Comparison of ENCODE assay signal across 25 cellular contexts in genomic region chr4:78683352-78683751, GRCh38.
"Had no signal": no experiment of that assay in that cellular context is flagged by ENCODE, and none has a peak within 500 bp of the region (broad histone marks: within the 10 kb centered on the region; RNA-seq: fewer than 3 reads in every experiment).

No MANE protein-coding gene starts in this region.

- H3K36me3 ChIP-seq: ascending aorta, cardiac muscle cell had no signal

- H3K27ac ChIP-seq: ascending aorta, cardiac muscle cell had no signal

- H3K36me3 Mint-ChIP-seq: activated naive CD4-positive, alpha-beta T cell treated with anti-CD3 and anti-CD28 coated beads, Interleukin-2, amount 50 U/mL, for 24 hours; activated naive CD8-positive, alpha-beta T cell treated with anti-CD3 and anti-CD28 coated beads, Interleukin-2, amount 10 ng/mL, durations not matched to agents 7 days and 5 days had no signal

- H3K27ac Mint-ChIP-seq: activated CD4-positive, alpha-beta T cell treated with anti-CD3 and anti-CD28 coated beads, Interleukin-2, amount 10 ng/mL, durations not matched to agents 24 days and 14 days; activated CD8-positive, alpha-beta T cell treated with anti-CD3 and anti-CD28 coated beads for 36 hours; activated naive CD4-positive, alpha-beta T cell treated with anti-CD3 and anti-CD28 coated beads, Interleukin-2, amount 50 U/mL, for 24 hours; activated naive CD8-positive, alpha-beta T cell treated with anti-CD3 and anti-CD28 coated beads, Interleukin-2, amount 10 ng/mL, durations not matched to agents 7 days and 5 days; activated T-cell treated with anti-CD3 and anti-CD28 coated beads, Interleukin-2, amount 50 U/mL, for 72 hours; activated T-helper 17 cell treated with anti-CD3 and anti-CD28 coated beads, Interleukin-2, amount 50 U/mL, for 72 hours; T-helper 1 cell treated with Interleukin-12 subunit alpha and Interleukin-12 subunit beta and Interleukin-4 antibody, amounts not matched to agents 30 μg/mL and 1 μg/mL, for 36 hours; T-helper 2 cell treated with Interferon-gamma antibody and Interleukin-4, amounts not matched to agents 5 μg/mL and 100 μg/mL, for 36 hours had no signal

- H3K4me3 Mint-ChIP-seq: activated CD4-positive, alpha-beta T cell treated with anti-CD3 and anti-CD28 coated beads, Interleukin-2, amount 10 ng/mL, durations not matched to agents 24 days and 14 days; activated CD8-positive, alpha-beta T cell treated with anti-CD3 and anti-CD28 coated beads for 36 hours; activated naive CD4-positive, alpha-beta T cell treated with anti-CD3 and anti-CD28 coated beads, Interleukin-2, amount 50 U/mL, for 24 hours; activated naive CD8-positive, alpha-beta T cell treated with anti-CD3 and anti-CD28 coated beads, Interleukin-2, amount 10 ng/mL, durations not matched to agents 7 days and 5 days; activated T-cell treated with anti-CD3 and anti-CD28 coated beads, Interleukin-2, amount 50 U/mL, for 72 hours; activated T-helper 17 cell treated with anti-CD3 and anti-CD28 coated beads, Interleukin-2, amount 50 U/mL, for 72 hours; central memory CD8-positive, alpha-beta T cell; T-helper 1 cell treated with Interleukin-12 subunit alpha and Interleukin-12 subunit beta and Interleukin-4 antibody, amounts not matched to agents 30 μg/mL and 1 μg/mL, for 36 hours; T-helper 2 cell treated with Interferon-gamma antibody and Interleukin-4, amounts not matched to agents 5 μg/mL and 100 μg/mL, for 36 hours had no signal

- H3K9me3 Mint-ChIP-seq: activated CD8-positive, alpha-beta T cell treated with anti-CD3 and anti-CD28 coated beads for 36 hours; activated naive CD4-positive, alpha-beta T cell treated with anti-CD3 and anti-CD28 coated beads, Interleukin-2, amount 50 U/mL, for 24 hours; activated naive CD8-positive, alpha-beta T cell treated with anti-CD3 and anti-CD28 coated beads, Interleukin-2, amount 10 ng/mL, durations not matched to agents 7 days and 5 days; activated T-cell treated with anti-CD3 and anti-CD28 coated beads, Interleukin-2, amount 50 U/mL, for 72 hours; activated T-helper 17 cell treated with anti-CD3 and anti-CD28 coated beads, Interleukin-2, amount 50 U/mL, for 72 hours; central memory CD8-positive, alpha-beta T cell; T-helper 1 cell treated with Interleukin-12 subunit alpha and Interleukin-12 subunit beta and Interleukin-4 antibody, amounts not matched to agents 30 μg/mL and 1 μg/mL, for 36 hours; T-helper 2 cell treated with Interferon-gamma antibody and Interleukin-4, amounts not matched to agents 5 μg/mL and 100 μg/mL, for 36 hours had no signal

- H3K27me3 Mint-ChIP-seq: activated CD8-positive, alpha-beta T cell treated with anti-CD3 and anti-CD28 coated beads for 36 hours; activated naive CD4-positive, alpha-beta T cell treated with anti-CD3 and anti-CD28 coated beads, Interleukin-2, amount 50 U/mL, for 24 hours; activated naive CD8-positive, alpha-beta T cell treated with anti-CD3 and anti-CD28 coated beads, Interleukin-2, amount 10 ng/mL, durations not matched to agents 7 days and 5 days; central memory CD8-positive, alpha-beta T cell had no signal

- ATAC-seq: activated CD8-positive, alpha-beta T cell treated with anti-CD3 and anti-CD28 coated beads for 36 hours; activated T-cell treated with anti-CD3 and anti-CD28 coated beads, Interleukin-2, amount 50 U/mL, for 72 hours; activated T-helper 17 cell treated with anti-CD3 and anti-CD28 coated beads, Interleukin-2, amount 50 U/mL, for 72 hours had no signal

- H3K9me3 ChIP-seq: ascending aorta had no signal

- H3K4me3 ChIP-seq: ascending aorta, cardiac muscle cell had no signal

- H3K4me1 Mint-ChIP-seq: activated CD4-positive, alpha-beta T cell treated with anti-CD3 and anti-CD28 coated beads, Interleukin-2, amount 10 ng/mL, durations not matched to agents 24 days and 14 days; activated naive CD4-positive, alpha-beta T cell treated with anti-CD3 and anti-CD28 coated beads, Interleukin-2, amount 50 U/mL, for 24 hours; activated naive CD8-positive, alpha-beta T cell treated with anti-CD3 and anti-CD28 coated beads, Interleukin-2, amount 10 ng/mL, durations not matched to agents 7 days and 5 days; activated T-helper 17 cell treated with anti-CD3 and anti-CD28 coated beads, Interleukin-2, amount 50 U/mL, for 72 hours; central memory CD8-positive, alpha-beta T cell had no signal

- DNase-seq: activated CD4-positive, alpha-beta T cell treated with anti-CD3 and anti-CD28 coated beads, Interleukin-2, amount 10 ng/mL, durations not matched to agents 24 days and 14 days; activated CD4-positive, alpha-beta T cell treated with anti-CD3 and anti-CD28 coated beads, Interleukin-2, amount 50 U/mL, for 4 hours; activated CD8-positive, alpha-beta T cell treated with anti-CD3 and anti-CD28 coated beads for 36 hours; activated gamma-delta T cell; activated naive CD4-positive, alpha-beta T cell treated with Interleukin-2 at 50 U/mL for 16 hours; activated naive CD8-positive, alpha-beta T cell treated with anti-CD3 and anti-CD28 coated beads, Interleukin-2, amount 10 ng/mL, durations not matched to agents 7 days and 5 days; activated T-cell treated with anti-CD3 and anti-CD28 coated beads, Interleukin-2, amount 50 U/mL, for 1 hour; activated T-cell treated with anti-CD3 and anti-CD28 coated beads, Interleukin-2, amount 50 U/mL, for 72 hours; amygdala; Karpas-422; MV-4-11; NCI-H1092; NCI-H1436 treated with DMSO at 0.1 percent for 48 hours; NCI-H1694 treated with DMSO at 0.1 percent for 48 hours; NCI-H2029; NCI-H345; NCI-H524 treated with DMSO at 0.1 percent for 48 hours; Right ventricle myocardium superior had no signal

- H3K27me3 ChIP-seq: ascending aorta, cardiac muscle cell had no signal
